8 cellular contexts compared by ENCODE assay signal in genomic region chr13:97344250-97345175, GRCh38.
DNase-seq lines count a peak whose midpoint lies in the region; ATAC-seq and TF ChIP-seq lines count a peak whose summit lies in the region.

No MANE protein-coding gene starts in this region.

- H3K27me3 ChIP-seq in endocrine pancreas (ENCODE audit: control insufficient read depth, insufficient read depth, low read length): no peaks in the 10 kb centered on the region

- peak overlapping the region; percentile 61 for H3K27ac ChIP-seq in substantia nigra (ENCODE audit: low read depth, low read length, poor library complexity, severe bottlenecking)

- peaks cover 35% of the 10 kb centered on the region for H3K4me1 ChIP-seq in endocrine pancreas (ENCODE audit: control insufficient read depth, insufficient read depth, low read length)

- intact Hi-C loops in natural killer cell (cut with micrococcal nuclease): loop anchor here (1.0 kb wide), 1 partner anchor 234 kb away; no protein-coding TSS in a partner anchor

- DNase-seq in natural killer cell (no peak), NCI-H2081 treated with DMSO at 0.1 percent for 48 hours (lab: John Stamatoyannopoulos, UW) (peak; percentile 18), mesothelial cell of epicardium (ENCODE audit: low spot score in 2 of 2, unreplicated experiment in 2 of 2) (no peak), substantia nigra (lab: John Stamatoyannopoulos, UW) (peak in 29 of 49 donors; percentile 9 to 71 (median 35))
- no peak for DNase-seq in natural killer cell treated with Interleukin-12 subunit alpha and Interleukin-12 subunit beta and Interleukin-15 and Interleukin-18, amount 100 ng/mL, for 72 hours (ENCODE audit: low spot score)
- peak; percentile 62 for DNase-seq in activated CD4-positive, alpha-beta T cell treated with anti-CD3 and anti-CD28 coated beads, Interleukin-2, amount 10 ng/mL, durations not matched to agents 7 days and 5 days

- POLR2A ChIA-PET in activated CD4-positive, alpha-beta T cell treated with anti-CD3 and anti-CD28 coated beads, Interleukin-2, amount 10 ng/mL, durations not matched to agents 7 days and 5 days (lab: Charles Lee): no interaction called here

- peaks cover 9% of the 10 kb centered on the region for H3K36me3 ChIP-seq in endocrine pancreas (ENCODE audit: control insufficient read depth, insufficient read depth, low read length)

- CTCF ChIA-PET in activated CD4-positive, alpha-beta T cell treated with anti-CD3 and anti-CD28 coated beads, Interleukin-2, amount 10 ng/mL, durations not matched to agents 7 days and 5 days (lab: Charles Lee): interaction anchor here (1.0 to 2.2 kb wide), 2 partner anchors 227 to 234 kb away, joined by 3 to 13 read pairs; no protein-coding TSS in a partner anchor

- H3K27ac Mint-ChIP-seq in natural killer cell (no peak overlapping the region), mesothelial cell of epicardium (no peak overlapping the region)
- no peak overlapping the region for H3K27ac Mint-ChIP-seq in natural killer cell treated with Interleukin-12 subunit alpha and Interleukin-12 subunit beta and Interleukin-15 and Interleukin-18, amount 100 ng/mL, for 72 hours
- H3K27ac Mint-ChIP-seq in activated CD4-positive, alpha-beta T cell treated with anti-CD3 and anti-CD28 coated beads, Interleukin-2, amount 10 ng/mL, durations not matched to agents 7 days and 5 days: no peak overlapping the region

- H3K9me3 Mint-ChIP-seq in natural killer cell: no peaks in the 10 kb centered on the region
- H3K9me3 Mint-ChIP-seq in natural killer cell treated with Interleukin-12 subunit alpha and Interleukin-12 subunit beta and Interleukin-15 and Interleukin-18, amount 100 ng/mL, for 72 hours: no peaks in the 10 kb centered on the region
- H3K9me3 Mint-ChIP-seq in activated CD4-positive, alpha-beta T cell treated with anti-CD3 and anti-CD28 coated beads, Interleukin-2, amount 10 ng/mL, durations not matched to agents 7 days and 5 days: no peaks in the 10 kb centered on the region
- H3K9me3 Mint-ChIP-seq in mesothelial cell of epicardium: peaks cover under 1% of the 10 kb centered on the region

- H3K36me3 Mint-ChIP-seq in natural killer cell: no peaks in the 10 kb centered on the region
- H3K36me3 Mint-ChIP-seq in natural killer cell treated with Interleukin-12 subunit alpha and Interleukin-12 subunit beta and Interleukin-15 and Interleukin-18, amount 100 ng/mL, for 72 hours: peaks cover 6% of the 10 kb centered on the region
- peaks cover 5% of the 10 kb centered on the region for H3K36me3 Mint-ChIP-seq in activated CD4-positive, alpha-beta T cell treated with anti-CD3 and anti-CD28 coated beads, Interleukin-2, amount 10 ng/mL, durations not matched to agents 7 days and 5 days (ENCODE audit: low read depth)
- H3K36me3 Mint-ChIP-seq in mesothelial cell of epicardium: peaks cover 34% of the 10 kb centered on the region

- H3K4me3 Mint-ChIP-seq in natural killer cell: no peak overlapping the region
- no peak overlapping the region for H3K4me3 Mint-ChIP-seq in natural killer cell treated with Interleukin-12 subunit alpha and Interleukin-12 subunit beta and Interleukin-15 and Interleukin-18, amount 100 ng/mL, for 72 hours
- H3K4me3 Mint-ChIP-seq in activated CD4-positive, alpha-beta T cell treated with anti-CD3 and anti-CD28 coated beads, Interleukin-2, amount 10 ng/mL, durations not matched to agents 7 days and 5 days: no peak overlapping the region
- no peak overlapping the region for H3K4me3 Mint-ChIP-seq in mesothelial cell of epicardium

- no peaks in the 10 kb centered on the region for H3K27me3 Mint-ChIP-seq in natural killer cell (ENCODE audit: low read depth in 2 of 2)
- H3K27me3 Mint-ChIP-seq in natural killer cell treated with Interleukin-12 subunit alpha and Interleukin-12 subunit beta and Interleukin-15 and Interleukin-18, amount 100 ng/mL, for 72 hours: no peaks in the 10 kb centered on the region
- H3K27me3 Mint-ChIP-seq in activated CD4-positive, alpha-beta T cell treated with anti-CD3 and anti-CD28 coated beads, Interleukin-2, amount 10 ng/mL, durations not matched to agents 7 days and 5 days: no peaks in the 10 kb centered on the region
- no peaks in the 10 kb centered on the region for H3K27me3 Mint-ChIP-seq in mesothelial cell of epicardium (ENCODE audit: low read depth)

- ATAC-seq in natural killer cell (peak in 2 of 3 donors; percentile 55 to 60), HG02678 (IDR thresholded peaks at IDR 0.05; ENCODE audit: unreplicated experiment) (peak; percentile 59)
- no peak for ATAC-seq in natural killer cell treated with Interleukin-12 subunit alpha and Interleukin-12 subunit beta and Interleukin-15 and Interleukin-18, amount 100 ng/mL, for 72 hours

- H3K4me1 Mint-ChIP-seq in natural killer cell: no peaks in the 10 kb centered on the region
- peaks cover 0 to 2% of the 10 kb centered on the region in 2 donors for H3K4me1 Mint-ChIP-seq in natural killer cell treated with Interleukin-12 subunit alpha and Interleukin-12 subunit beta and Interleukin-15 and Interleukin-18, amount 100 ng/mL, for 72 hours (ENCODE audit: low read depth in 2 of 2)
- H3K4me1 Mint-ChIP-seq in activated CD4-positive, alpha-beta T cell treated with anti-CD3 and anti-CD28 coated beads, Interleukin-2, amount 10 ng/mL, durations not matched to agents 7 days and 5 days: no peaks in the 10 kb centered on the region
- H3K4me1 Mint-ChIP-seq in mesothelial cell of epicardium: peaks cover 18% of the 10 kb centered on the region

- no peak overlapping the region for H3K9ac ChIP-seq in endocrine pancreas (ENCODE audit: control insufficient read depth, insufficient read depth, low read length)

- peak overlapping the region; percentile 1 for H3K4me3 ChIP-seq in endocrine pancreas (ENCODE audit: control insufficient read depth, insufficient read depth, low read length)

- H3K9me3 ChIP-seq in endocrine pancreas (ENCODE audit: control insufficient read depth, low read length): no peaks in the 10 kb centered on the region

- peak; percentile 40 for TF ChIP-seq CTCF in natural killer cell (IDR thresholded peaks at IDR 0.05)
- TF ChIP-seq CTCF in mesothelial cell of epicardium (IDR thresholded peaks at IDR 0.05; ENCODE audit: unreplicated experiment): peak; percentile 57

Comparison
In these comparisons a context has a peak if more than half of its experiments do, and no peak if none do; other contexts are left out.
1. ATAC-seq: peak in natural killer cell (2 of 3) and HG02678 (single experiment); none in natural killer cell treated with Interleukin-12 subunit alpha and Interleukin-12 subunit beta and Interleukin-15 and Interleukin-18, amount 100 ng/mL, for 72 hours (0 of 2).
2. DNase-seq: peak in NCI-H2081 treated with DMSO at 0.1 percent for 48 hours (single experiment), activated CD4-positive, alpha-beta T cell treated with anti-CD3 and anti-CD28 coated beads, Interleukin-2, amount 10 ng/mL, durations not matched to agents 7 days and 5 days (single experiment) and substantia nigra (29 of 49); none in natural killer cell (single experiment), natural killer cell treated with Interleukin-12 subunit alpha and Interleukin-12 subunit beta and Interleukin-15 and Interleukin-18, amount 100 ng/mL, for 72 hours (single experiment) and mesothelial cell of epicardium (0 of 2).